ENCODE assay signal across 13 cellular contexts in genomic region chr7:92740713-92741126, GRCh38.
DNase-seq lines count a peak whose midpoint lies in the region; ATAC-seq lines count a peak whose summit lies in the region.
"Had no signal": no experiment of that assay in that cellular context is flagged by ENCODE, and none has a peak within 500 bp of the region (broad histone marks: within the 10 kb centered on the region; RNA-seq: fewer than 3 reads in every experiment).

No MANE protein-coding gene starts in this region.

- peak overlapping the region; percentile 46 for H3K27ac Mint-ChIP-seq in activated T-helper 2 cell treated with anti-CD3 and anti-CD28 coated beads, Interferon-gamma antibody, Interleukin-2, Interleukin-4, amounts not matched to agents 10 μg/mL and 5 μg/mL and 100 μg/mL, durations not matched to agents 14 hours and 24 hours and 36 hours

- intact Hi-C loops in activated T-helper 2 cell treated with anti-CD3 and anti-CD28 coated beads, Interferon-gamma antibody, Interleukin-2, Interleukin-4, amounts not matched to agents 10 μg/mL and 5 μg/mL and 100 μg/mL, durations not matched to agents 14 hours and 24 hours and 36 hours (cut with micrococcal nuclease): no loop called here
- intact Hi-C loops in head of caudate nucleus (cut with DNase I): no loop called here

- H3K27me3 Mint-ChIP-seq in activated T-helper 2 cell treated with anti-CD3 and anti-CD28 coated beads, Interferon-gamma antibody, Interleukin-2, Interleukin-4, amounts not matched to agents 10 μg/mL and 5 μg/mL and 100 μg/mL, durations not matched to agents 14 hours and 24 hours and 36 hours (ENCODE audit: low read depth): no peaks in the 10 kb centered on the region

- H3K4me3 Mint-ChIP-seq in activated T-helper 2 cell treated with anti-CD3 and anti-CD28 coated beads, Interferon-gamma antibody, Interleukin-2, Interleukin-4, amounts not matched to agents 10 μg/mL and 5 μg/mL and 100 μg/mL, durations not matched to agents 14 hours and 24 hours and 36 hours (ENCODE audit: low read depth): no peak overlapping the region

- H3K9me3 Mint-ChIP-seq in activated T-helper 2 cell treated with anti-CD3 and anti-CD28 coated beads, Interferon-gamma antibody, Interleukin-2, Interleukin-4, amounts not matched to agents 10 μg/mL and 5 μg/mL and 100 μg/mL, durations not matched to agents 14 hours and 24 hours and 36 hours: peaks cover 12% of the 10 kb centered on the region

- peaks cover 58% of the 10 kb centered on the region for H3K4me1 Mint-ChIP-seq in activated T-helper 2 cell treated with anti-CD3 and anti-CD28 coated beads, Interferon-gamma antibody, Interleukin-2, Interleukin-4, amounts not matched to agents 10 μg/mL and 5 μg/mL and 100 μg/mL, durations not matched to agents 14 hours and 24 hours and 36 hours (ENCODE audit: low read depth)

- DNase-seq in A172 (ENCODE audit: low spot score) (peak; percentile 81), H4 (ENCODE audit: low spot score) (peak; percentile 85), iPS-NIHi11 (ENCODE audit: low spot score) (peak; percentile 14), head of caudate nucleus (no peak)
- no peak for DNase-seq in activated T-helper 2 cell treated with anti-CD3 and anti-CD28 coated beads, Interferon-gamma antibody, Interleukin-2, Interleukin-4, amounts not matched to agents 10 μg/mL and 5 μg/mL and 100 μg/mL, durations not matched to agents 14 hours and 24 hours and 36 hours (ENCODE audit: low spot score)
- DNase-seq in stimulated activated CD4-positive, alpha-beta T cell treated with anti-CD3 and anti-CD28 coated beads, Interleukin-15, amount 100 ng/mL, for 24 hours: no peak
- DNase-seq: activated effector memory CD4-positive, alpha-beta T cell treated with Interleukin-2 at 50 U/mL for 16 hours; Kasumi-1; NCI-H774; stimulated activated naive CD8-positive, alpha-beta T cell treated with anti-CD3 and anti-CD28 coated beads, Interleukin-15, Interleukin-2, amounts not matched to agents 100 U/mL and 50 U/mL, for 24 hours had no signal

- peaks cover 66% of the 10 kb centered on the region for H3K36me3 Mint-ChIP-seq in activated T-helper 2 cell treated with anti-CD3 and anti-CD28 coated beads, Interferon-gamma antibody, Interleukin-2, Interleukin-4, amounts not matched to agents 10 μg/mL and 5 μg/mL and 100 μg/mL, durations not matched to agents 14 hours and 24 hours and 36 hours (ENCODE audit: low read depth)

- no peak for ATAC-seq in HG03571 (IDR thresholded peaks at IDR 0.05; ENCODE audit: unreplicated experiment)
- no peak for ATAC-seq in HG03460 (IDR thresholded peaks at IDR 0.05; ENCODE audit: unreplicated experiment)
- ATAC-seq: GM12878; stimulated activated naive CD8-positive, alpha-beta T cell treated with anti-CD3 and anti-CD28 coated beads, Interleukin-15, Interleukin-2, amounts not matched to agents 100 U/mL and 50 U/mL, for 24 hours had no signal

Comparison
In these comparisons a context has a peak if more than half of its experiments do, and no peak if none do; other contexts are left out.
1. DNase-seq: peak in A172 (single experiment), H4 (single experiment) and iPS-NIHi11 (single experiment); none in activated T-helper 2 cell treated with anti-CD3 and anti-CD28 coated beads, Interferon-gamma antibody, Interleukin-2, Interleukin-4, amounts not matched to agents 10 μg/mL and 5 μg/mL and 100 μg/mL, durations not matched to agents 14 hours and 24 hours and 36 hours (single experiment), stimulated activated CD4-positive, alpha-beta T cell treated with anti-CD3 and anti-CD28 coated beads, Interleukin-15, amount 100 ng/mL, for 24 hours (single experiment) and head of caudate nucleus (0 of 42).